1 cellular context compared by ENCODE assay signal in genomic region chr22:42993651-42994275, GRCh38.
TF ChIP-seq lines count a peak whose summit lies in the region.

No MANE protein-coding gene starts in this region.

TF ChIP-seq in HepG2, 621 proteins besides CTCF, POLR2A, EP300 and RAD21 (continued from another document and continues in another):
- TF ChIP-seq FOXP1 (IDR thresholded peaks at IDR 0.05) (no peak), FOXP1 (CRISPR knock-in tag; IDR thresholded peaks at IDR 0.05) (no peak; the same call in 1 of the 2 replicates), PREB (CRISPR knock-in tag; IDR thresholded peaks at IDR 0.05) (no peak), GATAD2A (CRISPR knock-in tag; IDR thresholded peaks at IDR 0.05) (peak; percentile 94), ZFAT (CRISPR knock-in tag; conservative IDR thresholded peaks at IDR 0.05) (no peak), SNAPC4 (CRISPR knock-in tag; IDR thresholded peaks at IDR 0.05) (no peak), MYC (CRISPR knock-in tag; IDR thresholded peaks at IDR 0.05; ENCODE audit: borderline replicate concordance) (no peak), KDM6A (CRISPR knock-in tag; IDR thresholded peaks at IDR 0.05; ENCODE audit: low read depth) (peak; percentile 87), HNF4A (CRISPR knock-in tag; IDR thresholded peaks at IDR 0.05) (peak; percentile 96), ZBTB43 (CRISPR knock-in tag; conservative IDR thresholded peaks at IDR 0.05) (0 out of 2 replicates have a peak, but pooled peaks have one; percentile 55), ZNF276 (CRISPR knock-in tag; IDR thresholded peaks at IDR 0.05; ENCODE audit: low read depth) (no peak), HDAC1 (CRISPR knock-in tag; IDR thresholded peaks at IDR 0.05) (peak; percentile 48), HCFC1 (IDR thresholded peaks at IDR 0.05; ENCODE audit: low read depth, low read length) (no peak), ZNF576 (CRISPR knock-in tag; IDR thresholded peaks at IDR 0.05) (no peak), ZNF550 (CRISPR knock-in tag; IDR thresholded peaks at IDR 0.05; ENCODE audit: borderline replicate concordance) (no peak), FOSL2 (CRISPR knock-in tag; IDR thresholded peaks at IDR 0.05) (peak; percentile 68), CAMTA2 (CRISPR knock-in tag; IDR thresholded peaks at IDR 0.05; ENCODE audit: borderline replicate concordance) (no peak), CEBPG (CRISPR knock-in tag; IDR thresholded peaks at IDR 0.05) (peak; percentile 97), CCAR2 (optimal IDR thresholded peaks at IDR 0.05; ENCODE audit: low read depth, low read length) (no peak), PATZ1 (CRISPR knock-in tag; IDR thresholded peaks at IDR 0.05) (peak; percentile 29), ATF6 (CRISPR knock-in tag; conservative IDR thresholded peaks at IDR 0.05) (no peak), CEBPB (IDR thresholded peaks at IDR 0.05; ENCODE audit: borderline replicate concordance, low read depth, low read length) (peak; percentile 98), RXRA (CRISPR knock-in tag; IDR thresholded peaks at IDR 0.05) (no peak; the same call in 1 of the 2 replicates), ZNF549 (CRISPR knock-in tag; IDR thresholded peaks at IDR 0.05) (0 out of 2 replicates have a peak, but pooled peaks have one; percentile 73), ZKSCAN8 (CRISPR knock-in tag; IDR thresholded peaks at IDR 0.05; ENCODE audit: borderline replicate concordance) (peak; percentile 81; the same call in 1 of the 2 replicates), THAP9 (CRISPR knock-in tag; IDR thresholded peaks at IDR 0.05; ENCODE audit: borderline replicate concordance) (no peak; the same call in 1 of the 2 replicates), HDAC6 (IDR thresholded peaks at IDR 0.05; ENCODE audit: low read depth, low read length) (no peak), ZNF331 (CRISPR knock-in tag; IDR thresholded peaks at IDR 0.05) (peak; percentile 59; the same call in 1 of the 2 replicates), HHEX (CRISPR knock-in tag; IDR thresholded peaks at IDR 0.05) (no peak), FOXA3 (CRISPR knock-in tag; IDR thresholded peaks at IDR 0.05) (peak; percentile 84), SMYD3 (CRISPR knock-in tag; IDR thresholded peaks at IDR 0.05) (0 out of 2 replicates have a peak, but pooled peaks have one; percentile 44), ZFX (CRISPR knock-in tag; IDR thresholded peaks at IDR 0.05; ENCODE audit: low read depth) (no peak), ZBTB39 (CRISPR knock-in tag; IDR thresholded peaks at IDR 0.05) (no peak), FOXA1 (IDR thresholded peaks at IDR 0.05) (no peak), FOXA1 (CRISPR knock-in tag; IDR thresholded peaks at IDR 0.05) (peak; percentile 79), RNF219 (CRISPR knock-in tag; IDR thresholded peaks at IDR 0.05) (no peak)
